In genomic region chr6:15449001-15449400, GRCh38 we compare ENCODE assay signal across 19 cellular contexts.
"Had no signal": no experiment of that assay in that cellular context is flagged by ENCODE, and none has a peak within 500 bp of the region (broad histone marks: within the 10 kb centered on the region; RNA-seq: fewer than 3 reads in every experiment).

No MANE protein-coding gene starts in this region.

- H3K27ac ChIP-seq: esophagus muscularis mucosa, hepatocyte, lower lobe of right lung, psoas muscle, skin epidermis, tibial nerve had no signal

- H3K27ac Mint-ChIP-seq: activated CD4-positive, alpha-beta T cell treated with anti-CD3 and anti-CD28 coated beads, Interleukin-2, amount 10 ng/mL, durations not matched to agents 7 days and 5 days; activated CD8-positive, alpha-beta T cell treated with anti-CD3 and anti-CD28 coated beads, Interleukin-2, amount 10 ng/mL, durations not matched to agents 7 days and 5 days; activated T-cell treated with anti-CD3 and anti-CD28 coated beads, Interleukin-2, amount 50 U/mL, for 72 hours had no signal

- H3K27me3 Mint-ChIP-seq: activated CD4-positive, alpha-beta T cell treated with anti-CD3 and anti-CD28 coated beads, Interleukin-2, amount 10 ng/mL, durations not matched to agents 7 days and 5 days; activated naive CD4-positive, alpha-beta T cell treated with anti-CD3 and anti-CD28 coated beads, Interleukin-2, amount 50 U/mL, for 24 hours; stimulated activated naive CD8-positive, alpha-beta T cell treated with anti-CD3 and anti-CD28 coated beads, Interleukin-15, Interleukin-2, amounts not matched to agents 100 ng/mL and 50 ng/mL, for 24 hours had no signal

- H2AFZ ChIP-seq: hepatocyte had no signal

- H3K9me3 ChIP-seq: esophagus muscularis mucosa, lower lobe of right lung, psoas muscle, tibial nerve had no signal

- DNase-seq: activated CD4-positive, alpha-beta T cell treated with anti-CD3 and anti-CD28 coated beads, Interleukin-2, amount 10 ng/mL, durations not matched to agents 7 days and 5 days; activated CD8-positive, alpha-beta memory T cell treated with anti-CD3 and anti-CD28 coated beads, Interleukin-2, amount 50 U/mL, for 4 hours; activated CD8-positive, alpha-beta T cell treated with anti-CD3 and anti-CD28 coated beads, Interleukin-2, amount 10 ng/mL, durations not matched to agents 7 days and 5 days; activated gamma-delta T cell; activated T-cell treated with anti-CD3 and anti-CD28 coated beads, Interleukin-2, amount 50 U/mL, for 72 hours; effector memory CD4-positive, alpha-beta T cell; lower lobe of right lung; midbrain; psoas muscle; right cardiac atrium; T-helper 1 cell; T-helper 9 cell had no signal

- ATAC-seq: activated CD4-positive, CD25-positive, alpha-beta regulatory T cell treated with anti-CD3 and anti-CD28 coated beads, Interleukin-2, amount 50 U/mL, for 24 hours; activated CD8-positive, alpha-beta T cell treated with anti-CD3 and anti-CD28 coated beads, Interleukin-2, amount 10 ng/mL, durations not matched to agents 7 days and 5 days; activated T-cell treated with anti-CD3 and anti-CD28 coated beads, Interleukin-2, amount 50 U/mL, for 72 hours; lower lobe of right lung; psoas muscle; right cardiac atrium had no signal

- H3K4me3 Mint-ChIP-seq: activated CD4-positive, alpha-beta T cell treated with anti-CD3 and anti-CD28 coated beads, Interleukin-2, amount 10 ng/mL, durations not matched to agents 7 days and 5 days; activated CD8-positive, alpha-beta T cell treated with anti-CD3 and anti-CD28 coated beads, Interleukin-2, amount 10 ng/mL, durations not matched to agents 7 days and 5 days; activated naive CD4-positive, alpha-beta T cell treated with anti-CD3 and anti-CD28 coated beads, Interleukin-2, amount 50 U/mL, for 24 hours; activated T-cell treated with anti-CD3 and anti-CD28 coated beads, Interleukin-2, amount 50 U/mL, for 72 hours; stimulated activated naive CD8-positive, alpha-beta T cell treated with anti-CD3 and anti-CD28 coated beads, Interleukin-15, Interleukin-2, amounts not matched to agents 100 ng/mL and 50 ng/mL, for 24 hours had no signal

- H3K27me3 ChIP-seq: esophagus muscularis mucosa, hepatocyte, tibial nerve had no signal

- H3K4me2 ChIP-seq: hepatocyte had no signal

- H3K4me3 ChIP-seq: esophagus muscularis mucosa, hepatocyte, lower lobe of right lung, psoas muscle, skin epidermis, tibial nerve had no signal

- H3K9me3 Mint-ChIP-seq: activated CD4-positive, alpha-beta T cell treated with anti-CD3 and anti-CD28 coated beads, Interleukin-2, amount 10 ng/mL, durations not matched to agents 7 days and 5 days; activated naive CD4-positive, alpha-beta T cell treated with anti-CD3 and anti-CD28 coated beads, Interleukin-2, amount 50 U/mL, for 24 hours; activated T-cell treated with anti-CD3 and anti-CD28 coated beads, Interleukin-2, amount 50 U/mL, for 72 hours; stimulated activated naive CD8-positive, alpha-beta T cell treated with anti-CD3 and anti-CD28 coated beads, Interleukin-15, Interleukin-2, amounts not matched to agents 100 ng/mL and 50 ng/mL, for 24 hours had no signal
